1 cellular context compared by ENCODE assay signal in the genomic region with DNA sequence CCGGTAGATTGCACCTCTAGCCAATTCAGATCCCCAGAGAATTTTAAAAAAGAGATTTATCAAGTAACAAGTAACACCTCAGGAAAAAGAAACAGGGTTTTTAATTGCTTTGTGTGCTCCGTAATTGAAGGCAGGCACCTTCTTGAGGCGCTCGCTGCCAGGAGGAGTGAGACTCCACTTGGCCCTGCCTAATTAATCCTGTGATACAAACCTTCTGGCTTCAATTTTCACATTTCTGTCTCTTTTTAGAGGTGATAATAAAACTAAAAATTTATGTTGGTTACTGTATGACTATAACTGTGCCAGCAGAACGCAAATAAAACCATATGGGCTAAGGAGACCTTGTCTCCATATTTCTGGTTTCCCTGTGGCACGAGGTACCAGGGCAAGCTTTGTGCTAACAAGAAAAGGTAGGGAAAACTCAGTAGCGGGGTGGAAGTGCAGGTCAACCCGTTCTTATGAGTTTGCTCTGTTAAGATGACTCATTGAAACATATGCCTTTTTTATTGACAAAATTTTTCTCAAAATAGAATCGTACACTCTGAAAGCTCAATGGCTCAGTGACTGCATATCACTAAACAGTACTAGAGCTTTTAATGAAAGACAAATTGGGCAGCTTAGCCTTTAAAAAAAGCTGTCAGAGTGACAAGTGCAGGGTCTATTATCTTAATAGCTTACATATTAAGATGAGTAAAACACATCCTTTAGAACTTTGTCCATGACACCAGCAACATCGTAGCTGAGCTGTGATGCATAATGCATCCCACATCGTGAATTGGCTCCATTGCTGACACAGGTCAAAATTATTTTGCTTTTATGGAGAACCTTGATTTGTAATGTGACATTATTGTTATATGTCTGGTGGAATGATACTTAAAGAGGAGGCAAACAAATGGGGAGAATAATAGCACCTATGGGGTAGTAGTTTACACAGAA.
TF ChIP-seq lines count a peak whose summit lies in the region.

No MANE protein-coding gene starts in this region.

TF ChIP-seq in neural cell, 6 proteins besides CTCF, POLR2A, EP300 and RAD21 (continued from another document):
- TF ChIP-seq, protein P1, sequence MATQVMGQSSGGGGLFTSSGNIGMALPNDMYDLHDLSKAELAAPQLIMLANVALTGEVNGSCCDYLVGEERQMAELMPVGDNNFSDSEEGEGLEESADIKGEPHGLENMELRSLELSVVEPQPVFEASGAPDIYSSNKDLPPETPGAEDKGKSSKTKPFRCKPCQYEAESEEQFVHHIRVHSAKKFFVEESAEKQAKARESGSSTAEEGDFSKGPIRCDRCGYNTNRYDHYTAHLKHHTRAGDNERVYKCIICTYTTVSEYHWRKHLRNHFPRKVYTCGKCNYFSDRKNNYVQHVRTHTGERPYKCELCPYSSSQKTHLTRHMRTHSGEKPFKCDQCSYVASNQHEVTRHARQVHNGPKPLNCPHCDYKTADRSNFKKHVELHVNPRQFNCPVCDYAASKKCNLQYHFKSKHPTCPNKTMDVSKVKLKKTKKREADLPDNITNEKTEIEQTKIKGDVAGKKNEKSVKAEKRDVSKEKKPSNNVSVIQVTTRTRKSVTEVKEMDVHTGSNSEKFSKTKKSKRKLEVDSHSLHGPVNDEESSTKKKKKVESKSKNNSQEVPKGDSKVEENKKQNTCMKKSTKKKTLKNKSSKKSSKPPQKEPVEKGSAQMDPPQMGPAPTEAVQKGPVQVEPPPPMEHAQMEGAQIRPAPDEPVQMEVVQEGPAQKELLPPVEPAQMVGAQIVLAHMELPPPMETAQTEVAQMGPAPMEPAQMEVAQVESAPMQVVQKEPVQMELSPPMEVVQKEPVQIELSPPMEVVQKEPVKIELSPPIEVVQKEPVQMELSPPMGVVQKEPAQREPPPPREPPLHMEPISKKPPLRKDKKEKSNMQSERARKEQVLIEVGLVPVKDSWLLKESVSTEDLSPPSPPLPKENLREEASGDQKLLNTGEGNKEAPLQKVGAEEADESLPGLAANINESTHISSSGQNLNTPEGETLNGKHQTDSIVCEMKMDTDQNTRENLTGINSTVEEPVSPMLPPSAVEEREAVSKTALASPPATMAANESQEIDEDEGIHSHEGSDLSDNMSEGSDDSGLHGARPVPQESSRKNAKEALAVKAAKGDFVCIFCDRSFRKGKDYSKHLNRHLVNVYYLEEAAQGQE (IDR thresholded peaks at IDR 0.05; ENCODE audit: borderline replicate concordance): no peak
